8 cellular contexts compared by ENCODE assay signal in the genomic region with DNA sequence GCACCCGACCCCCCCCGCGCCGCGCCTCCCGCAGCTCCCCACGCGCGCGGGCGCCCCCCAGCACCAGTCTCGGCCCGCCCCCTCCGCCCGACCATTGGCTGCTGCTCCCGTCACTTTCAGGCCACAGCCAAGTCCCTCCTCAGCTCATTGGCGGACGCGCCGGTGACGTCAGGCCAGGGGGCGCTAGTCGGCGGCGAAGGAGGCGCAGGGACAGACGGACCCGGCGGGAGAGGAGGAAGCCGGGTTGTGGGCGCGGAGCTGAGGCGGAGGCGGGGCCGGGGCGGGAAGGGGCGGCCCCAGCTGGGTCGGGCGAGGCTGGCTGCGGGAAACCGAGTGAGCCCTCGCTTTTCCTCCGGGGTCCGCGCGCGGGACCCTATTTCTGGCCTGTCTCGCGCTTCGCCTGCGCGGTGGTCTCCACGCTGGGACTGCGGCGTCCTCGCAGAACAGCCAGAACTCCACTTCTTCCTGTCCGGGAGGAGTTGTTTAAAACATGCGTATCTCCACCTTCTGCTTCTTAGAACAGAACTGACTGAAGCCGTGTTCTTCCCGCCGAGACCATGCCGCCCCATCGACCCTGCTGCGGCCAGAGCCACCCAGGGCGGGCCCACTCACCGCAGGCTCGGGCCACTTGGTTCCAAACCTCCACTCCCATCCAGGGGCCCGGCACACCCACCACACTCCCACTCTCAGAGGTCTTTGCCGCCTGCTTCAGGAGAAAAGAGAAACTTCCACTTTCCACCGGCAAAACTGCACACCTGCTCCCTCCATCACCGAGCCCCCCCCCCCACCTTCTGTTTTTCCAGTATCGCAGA. TPM values are rescaled to one million over a fixed set of nuclear protein-coding genes. Genes with fewer than 3 reads are reported as not detected.
DNase-seq lines count a peak whose midpoint lies in the region; ATAC-seq and TF ChIP-seq lines count a peak whose summit lies in the region.

No MANE protein-coding gene starts in this region.

- H4K20me1 ChIP-seq in OCI-LY7 (ENCODE audit: insufficient read depth, low read length), result no peaks in the 10 kb centered on the region

- no peaks in the 10 kb centered on the region for H3K36me3 ChIP-seq in OCI-LY7 (ENCODE audit: insufficient read depth, low read length)
- peaks cover 0 to 3% of the 10 kb centered on the region in 2 donors for H3K36me3 ChIP-seq in mucosa of rectum (ENCODE audit: control insufficient read depth in 2 of 2, insufficient read depth in 2 of 2, low read length in 2 of 2)

- intact Hi-C loops in OCI-LY7 (cut with micrococcal nuclease; ENCODE audit: unreplicated experiment), result loop anchor here (10.0 kb wide), 1 partner anchor 1070 kb away; a partner anchor contains a TSS

- H3K79me2 ChIP-seq in OCI-LY7 (ENCODE audit: insufficient read depth, low read depth, low read length), result no peaks in the 10 kb centered on the region

- H3K27me3 ChIP-seq in mucosa of rectum (ENCODE audit: control insufficient read depth in 2 of 2, insufficient read depth in 2 of 2, low read length in 2 of 2), result no peaks in the 10 kb centered on the region

- POLR2A ChIA-PET in OCI-LY7 (lab: Charles Lee), result interaction anchor here (1.2 kb wide), 1 partner anchor 17 kb away, joined by 6 read pairs; no protein-coding TSS in a partner anchor

- H3K9me3 ChIP-seq in OCI-LY7 (ENCODE audit: low read length) (no peaks in the 10 kb centered on the region), mucosa of rectum (ENCODE audit: control insufficient read depth in 2 of 2, low read length in 2 of 2) (no peaks in the 10 kb centered on the region)

- CTCF ChIA-PET in OCI-LY7 (lab: Charles Lee; ENCODE audit: unreplicated experiment), result no interaction called here

- TF ChIP-seq POLR2A in erythroblast (IDR thresholded peaks at IDR 0.05; ENCODE audit: low read length), result peak; percentile 45

- peak; percentile 97 for ATAC-seq in GM21576 (IDR thresholded peaks at IDR 0.05; ENCODE audit: unreplicated experiment)

- H3K27ac Mint-ChIP-seq in IgD-negative memory B cell, result peak overlapping the region; percentile 7 to 91 (median 83)

- no peaks in the 10 kb centered on the region for H3K9me3 Mint-ChIP-seq in IgD-negative memory B cell

- peak overlapping the region; percentile 79 for H2AFZ ChIP-seq in OCI-LY7 (ENCODE audit: low read length)

- H3K4me3 ChIP-seq in OCI-LY7 (ENCODE audit: low read depth, low read length, poor library complexity, severe bottlenecking) (peak overlapping the region; percentile 75), mucosa of rectum (ENCODE audit: low read length in 2 of 2) (peak overlapping the region; percentile 77 to 88)

- H3K4me2 ChIP-seq in OCI-LY7 (ENCODE audit: low read length), result peak overlapping the region; percentile 92

- H3K9ac ChIP-seq in mucosa of rectum (ENCODE audit: low read depth in 1 of 2, low read length in 2 of 2), result peak overlapping the region; percentile 74 to 80

- H3K36me3 Mint-ChIP-seq in IgD-negative memory B cell, result no peaks in the 10 kb centered on the region

- H3K4me1 ChIP-seq in OCI-LY7 (ENCODE audit: insufficient read depth, low read length, poor library complexity, severe bottlenecking) (no peaks in the 10 kb centered on the region), mucosa of rectum (ENCODE audit: control insufficient read depth in 2 of 2, insufficient read depth in 2 of 2, low read length in 2 of 2) (peaks cover 13% of the 10 kb centered on the region in 2 donors)

- no peak overlapping the region for H3K27ac ChIP-seq in OCI-LY7 (ENCODE audit: low read depth, low read length, poor library complexity, severe bottlenecking)
- H3K27ac ChIP-seq in mucosa of rectum (ENCODE audit: low read depth in 2 of 2, low read length in 2 of 2), result peak overlapping the region; percentile 55 to 79

- H3K4me1 Mint-ChIP-seq in IgD-negative memory B cell, result peaks cover 11 to 17% (median 12%) of the 10 kb centered on the region in 3 donors

- peak overlapping the region; percentile 88 to 98 (median 93) for H3K4me3 Mint-ChIP-seq in IgD-negative memory B cell

- BruUV-seq in OCI-LY7 (replicated peaks; lab: Mats Ljungman, UMichigan), result no TSS peak

- DNase-seq in DMS53 treated with DMSO at 0.1 percent for 48 hours (lab: John Stamatoyannopoulos, UW; ENCODE audit: unreplicated experiment) (peak; percentile 39), OCI-LY7 (ENCODE audit: low spot score) (peak; percentile 89), erythroblast (lab: John Stamatoyannopoulos, UW) (peak; percentile 98 to 99)
- peak; percentile 100 for DNase-seq in activated T-cell treated with anti-CD3 and anti-CD28 coated beads, Interleukin-2, amount 50 U/mL, for 1 hour
- peak; percentile 99 to 100 for DNase-seq in stimulated activated CD8-positive, alpha-beta memory T cell treated with anti-CD3 and anti-CD28 coated beads, Interleukin-4, amount 100 ng/mL, for 4 hours (ENCODE audit: low read depth in 2 of 2, low spot score in 1 of 2)

- TF ChIP-seq CTCF in OCI-LY7 (conservative IDR thresholded peaks at IDR 0.05; ENCODE audit: low read length), result peak; percentile 30; the same call in 1 of the 2 replicates

- H3K9me2 ChIP-seq in OCI-LY7 (ENCODE audit: insufficient read depth, low read length), result no peaks in the 10 kb centered on the region

- H3K27me3 Mint-ChIP-seq in IgD-negative memory B cell, result peaks cover 7% of the 10 kb centered on the region

RNA-seq across cellular contexts. Expression of a gene that starts 0.5 kb away (rescaled TPM):
- polyA plus RNA-seq in IgD-negative memory B cell, result 4.8 TPM
- total RNA-seq in OCI-LY7 (2014; rRNA removed; shearing (Covaris generic)), result 19.8 and 24.9 TPM in 2 replicates
- 15.7 and 19.4 TPM in 2 replicates for total RNA-seq in OCI-LY7 (2022)

Comparison
In these comparisons a context has a peak if more than half of its experiments do, and no peak if none do; other contexts are left out.
1. DNase-seq: peak in every context shown above with its lines; median percentile 100 in activated T-cell treated with anti-CD3 and anti-CD28 coated beads, Interleukin-2, amount 50 U/mL, for 1 hour; 100 in stimulated activated CD8-positive, alpha-beta memory T cell treated with anti-CD3 and anti-CD28 coated beads, Interleukin-4, amount 100 ng/mL, for 4 hours; 98 in erythroblast; 89 in OCI-LY7; 39 in DMS53 treated with DMSO at 0.1 percent for 48 hours.